ENCODE assay signal across 8 cellular contexts in genomic region chr17:75182569-75183436, GRCh38. TPM values are rescaled to one million over a fixed set of nuclear protein-coding genes. Genes with fewer than 3 reads are reported as not detected.
DNase-seq lines count a peak whose midpoint lies in the region; ATAC-seq and TF ChIP-seq lines count a peak whose summit lies in the region.

Gene SUMO2 (minus strand): TSS chr17:75182959. CDS start chr17:75182834, 125 bp downstream.

- in situ Hi-C loops in GM13977 (cut with MboI; ENCODE audit: low pct_unique_long_range_greater_than_20kb, low sequenced_read_pairs, unreplicated experiment) = loop anchor here (25.0 kb wide), 1 partner anchor 421 kb away; no protein-coding TSS in a partner anchor

- ATAC-seq in HG02884 (IDR thresholded peaks at IDR 0.05; ENCODE audit: unreplicated experiment) (peak; percentile 65), T-helper 17 cell (peak; percentile 81), left ventricle myocardium superior (peak; percentile 92), psoas muscle (peak; percentile 92 to 98 (median 97))

- intact Hi-C loops in left ventricle myocardium superior (cut with micrococcal nuclease) (no loop called here), psoas muscle (cut with DNase I) (loop anchor here in 1 of 2 donors (5.0 kb wide), 1 partner anchor 51 kb away; the partner anchor contains the start of gene NT5C)

- peak; percentile 99 for DNase-seq in GM13977 (ENCODE audit: low spot score)
- peak; percentile 79 for DNase-seq in NCI-H1694 (lab: John Stamatoyannopoulos, UW)
- peak; percentile 93 to 95 (median 94) for DNase-seq in T-helper 17 cell
- DNase-seq in amygdala (lab: John Stamatoyannopoulos, UW) = peak; percentile 37 to 93 (median 83)
- peak; percentile 98 for DNase-seq in left ventricle myocardium superior
- peak; percentile 95 to 98 for DNase-seq in psoas muscle

- no peaks in the 10 kb centered on the region for H3K27me3 ChIP-seq in psoas muscle (ENCODE audit: insufficient read depth in 3 of 3, low read length in 2 of 3)

- H3K27me3 Mint-ChIP-seq in T-helper 17 cell = no peaks in the 10 kb centered on the region

- no peaks in the 10 kb centered on the region for H3K36me3 Mint-ChIP-seq in T-helper 17 cell (ENCODE audit: low read depth)

- no peak for TF ChIP-seq CTCF in GM13977 (IDR thresholded peaks at IDR 0.05; ENCODE audit: extremely low read depth, insufficient read depth, missing control alignments)
- TF ChIP-seq CTCF in psoas muscle (IDR thresholded peaks at IDR 0.05) = peak; percentile 38

- WGBS in psoas muscle, 3 donors = 1 to 2% (median 1%) methylated on average over 38 to 92 of the region's 92 CpGs
- WGBS in urinary bladder = 1% methylated on average over 91 of the region's 92 CpGs

- H3K9me3 ChIP-seq in T-helper 17 cell (ENCODE audit: control insufficient read depth, low read length, poor library complexity, severe bottlenecking) (no peaks in the 10 kb centered on the region), psoas muscle (no peaks in the 10 kb centered on the region)

- H3K27ac ChIP-seq in psoas muscle (peak within 1 kb of the TSS; percentile 99), urinary bladder (ENCODE audit: low read depth) (peak within 1 kb of the TSS; percentile 98)

- H3K36me3 ChIP-seq in psoas muscle (ENCODE audit: insufficient read depth in 1 of 2, low read depth in 1 of 2) (peaks cover 0 to 26% of the 10 kb centered on the region in 2 donors), urinary bladder (ENCODE audit: insufficient read depth) (peaks cover 2% of the 10 kb centered on the region)

- H3K4me3 ChIP-seq in psoas muscle (peak within 1 kb of the TSS; percentile 99), urinary bladder (ENCODE audit: low read depth, low read length) (peak within 1 kb of the TSS; percentile 98)

- H3K4me1 ChIP-seq in psoas muscle (peaks cover 21% of the 10 kb centered on the region), urinary bladder (ENCODE audit: insufficient read depth) (no peaks in the 10 kb centered on the region)

- H3K4me1 Mint-ChIP-seq in T-helper 17 cell = peaks cover 24% of the 10 kb centered on the region

- H3K4me3 Mint-ChIP-seq in T-helper 17 cell = peak within 1 kb of the TSS; percentile 97

- peak within 1 kb of the TSS; percentile 98 for H3K27ac Mint-ChIP-seq in T-helper 17 cell

RNA-seq across cellular contexts. Expression of gene SUMO2, which starts in this region (rescaled TPM):
- total RNA-seq in T-helper 17 cell = 100 to 1,000 TPM; 216 to 236 TPM
- total RNA-seq in left ventricle myocardium superior = 221 TPM
- 100 to 1,000 TPM; 161 to 203 (median 185) TPM for total RNA-seq in psoas muscle
- polyA plus RNA-seq in psoas muscle = 10 to 100 TPM; 50.1 to 60.4 (median 56.2) TPM
- 150 TPM for total RNA-seq in urinary bladder
- polyA plus RNA-seq in urinary bladder = 98.3 TPM

Comparison
In these comparisons a context has a peak if more than half of its experiments do, and no peak if none do; other contexts are left out.
1. Peak in every context shown above with its lines: DNase-seq, ATAC-seq, H3K4me3 ChIP-seq and H3K27ac ChIP-seq.